1 cellular context compared by ENCODE assay signal in the genomic region with DNA sequence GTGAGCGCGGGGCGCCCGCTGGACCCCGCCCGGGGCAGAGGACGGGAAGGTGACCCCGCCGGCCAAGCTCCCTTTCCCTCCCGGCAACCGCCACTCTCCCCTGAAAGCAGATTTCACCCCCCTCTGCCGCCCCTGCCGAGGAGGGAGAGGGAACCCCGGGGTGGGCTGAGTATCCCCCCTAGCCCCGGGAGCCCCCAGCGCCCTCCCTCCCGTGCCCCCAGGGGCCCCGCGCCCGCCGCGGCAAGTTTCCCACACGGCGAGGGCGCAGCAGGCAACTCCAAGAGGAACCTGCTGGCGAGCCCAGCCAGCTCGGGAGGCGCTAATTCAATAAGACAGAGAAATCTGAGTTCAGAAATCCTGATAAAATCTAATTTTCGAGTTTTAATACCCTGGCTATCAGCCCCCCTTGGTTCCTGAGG.
TF ChIP-seq lines count a peak whose summit lies in the region.

No MANE protein-coding gene starts in this region.

TF ChIP-seq in GM12878, 131 proteins besides CTCF, POLR2A, EP300 and RAD21 (continued from another document):
- TF ChIP-seq, protein P1, sequence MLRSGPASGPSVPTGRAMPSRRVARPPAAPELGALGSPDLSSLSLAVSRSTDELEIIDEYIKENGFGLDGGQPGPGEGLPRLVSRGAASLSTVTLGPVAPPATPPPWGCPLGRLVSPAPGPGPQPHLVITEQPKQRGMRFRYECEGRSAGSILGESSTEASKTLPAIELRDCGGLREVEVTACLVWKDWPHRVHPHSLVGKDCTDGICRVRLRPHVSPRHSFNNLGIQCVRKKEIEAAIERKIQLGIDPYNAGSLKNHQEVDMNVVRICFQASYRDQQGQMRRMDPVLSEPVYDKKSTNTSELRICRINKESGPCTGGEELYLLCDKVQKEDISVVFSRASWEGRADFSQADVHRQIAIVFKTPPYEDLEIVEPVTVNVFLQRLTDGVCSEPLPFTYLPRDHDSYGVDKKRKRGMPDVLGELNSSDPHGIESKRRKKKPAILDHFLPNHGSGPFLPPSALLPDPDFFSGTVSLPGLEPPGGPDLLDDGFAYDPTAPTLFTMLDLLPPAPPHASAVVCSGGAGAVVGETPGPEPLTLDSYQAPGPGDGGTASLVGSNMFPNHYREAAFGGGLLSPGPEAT (IDR thresholded peaks at IDR 0.05; ENCODE audit: low read depth) = no peak
- peak; percentile 35 for TF ChIP-seq SUZ12 (IDR thresholded peaks at IDR 0.05; ENCODE audit: unreplicated experiment)
